In genomic region chr7:102991540-102992214, GRCh38 we compare ENCODE assay signal across 1 cellular context.
TF ChIP-seq lines count a peak whose summit lies in the region.

No MANE protein-coding gene starts in this region.

TF ChIP-seq in SK-N-SH treated with all-trans-retinoic acid at 6 μM for 48 hours, 23 proteins besides CTCF, POLR2A, EP300 and RAD21 (continued from another document):
- peak; percentile 75; the same call in 1 of the 2 replicates for TF ChIP-seq PATZ1 (CRISPR knock-in tag; IDR thresholded peaks at IDR 0.05; ENCODE audit: borderline replicate concordance)
- peak; percentile 90 for TF ChIP-seq TOX (CRISPR knock-in tag; IDR thresholded peaks at IDR 0.05; ENCODE audit: borderline replicate concordance)
